8 cellular contexts compared by ENCODE assay signal in genomic region chr3:131380830-131381444, GRCh38. TPM values are rescaled to one million over a fixed set of nuclear protein-coding genes. Genes with fewer than 3 reads are reported as not detected.
A peak's percentile ranks its signal among the peaks of the same experiment; 100 is the strongest.
DNase-seq lines count a peak whose midpoint lies in the region; ATAC-seq, FAIRE-seq and TF ChIP-seq lines count a peak whose summit lies in the region.
"Not testable (repeated sequence)": the region's sequence is repeated elsewhere in the genome, so short reads cannot be mapped to it uniquely, and the experiment has no call there.

No MANE protein-coding gene starts in this region.

- ATAC-seq in A549 (peak; percentile 2 to 57), GM19023 (IDR thresholded peaks at IDR 0.05; ENCODE audit: unreplicated experiment) (peak; percentile 11), HG02973 (IDR thresholded peaks at IDR 0.05; ENCODE audit: unreplicated experiment) (peak; percentile 2), sciatic nerve (peak; percentile 8)

- peak overlapping the region; percentile 93 for H3K4me3 Mint-ChIP-seq in activated naive CD4-positive, alpha-beta T cell treated with anti-CD3 and anti-CD28 coated beads, Interleukin-2, amount 10 ng/mL, durations not matched to agents 7 days and 5 days

- peak overlapping the region; percentile 66 for H3K4me2 ChIP-seq in A549

- peaks cover 24% of the 10 kb centered on the region for H3K4me1 Mint-ChIP-seq in activated naive CD4-positive, alpha-beta T cell treated with anti-CD3 and anti-CD28 coated beads, Interleukin-2, amount 10 ng/mL, durations not matched to agents 7 days and 5 days

- not testable (repeated sequence) for H3K36me3 ChIP-seq in liver (ENCODE audit: control insufficient read depth in 4 of 4, insufficient read depth in 3 of 4, low read depth in 1 of 4, low read length in 3 of 4)

- H3K9me3 ChIP-seq in A549; liver (ENCODE audit: control insufficient read depth in 4 of 4, low read length in 3 of 4): not testable (repeated sequence)

- H3K27me3 Mint-ChIP-seq in activated naive CD4-positive, alpha-beta T cell treated with anti-CD3 and anti-CD28 coated beads, Interleukin-2, amount 10 ng/mL, durations not matched to agents 7 days and 5 days = not testable (repeated sequence)

- CTCF ChIA-PET in A549 (lab: Yijun Ruan, JAX) = interaction anchor here (1.0 to 1.6 kb wide), 2 partner anchors 18 to 654 kb away, joined by 3 to 5 read pairs; partner anchors contain the start of gene CPNE4
- CTCF ChIA-PET in activated naive CD4-positive, alpha-beta T cell treated with anti-CD3 and anti-CD28 coated beads, Interleukin-2, amount 10 ng/mL, durations not matched to agents 7 days and 5 days (lab: Charles Lee) = not testable (repeated sequence)

- not testable (repeated sequence) for TF ChIP-seq EP300 in A549 (IDR thresholded peaks at IDR 0.05)

- peak overlapping the region; percentile 24 to 72 for H3K9ac ChIP-seq in liver (ENCODE audit: low read depth in 1 of 2, low read length in 2 of 2)

- DNase-seq in A549 (ENCODE audit: low read depth in 1 of 2, low spot score in 1 of 2); activated naive CD4-positive, alpha-beta T cell treated with anti-CD3 and anti-CD28 coated beads, Interleukin-2, amount 10 ng/mL, durations not matched to agents 7 days and 5 days; epithelial cell of esophagus (ENCODE audit: low read depth); sciatic nerve (ENCODE audit: low spot score): not testable (repeated sequence)
- peak; percentile 40 for DNase-seq in NOMO-1 treated with DMSO at 0.1 percent for 48 hours (lab: John Stamatoyannopoulos, UW; ENCODE audit: unreplicated experiment)

- H3K36me3 Mint-ChIP-seq in activated naive CD4-positive, alpha-beta T cell treated with anti-CD3 and anti-CD28 coated beads, Interleukin-2, amount 10 ng/mL, durations not matched to agents 7 days and 5 days = peaks cover 13% of the 10 kb centered on the region

- FAIRE-seq in A549 (lab: Jason Lieb, UNC) = not testable (repeated sequence)

- H3K4me1 ChIP-seq in A549 = not testable (repeated sequence)
- H3K4me1 ChIP-seq in liver (ENCODE audit: control insufficient read depth in 4 of 4, insufficient read depth in 4 of 4, low read length in 3 of 4) = peaks cover 12 to 41% (median 23%) of the 10 kb centered on the region in 4 donors

- TF ChIP-seq CTCF in A549 (IDR thresholded peaks at IDR 0.05); epithelial cell of esophagus (IDR thresholded peaks at IDR 0.05; ENCODE audit: insufficient read depth, low read depth, low read length, missing control alignments); liver (IDR thresholded peaks at IDR 0.05; ENCODE audit: low read depth, low read length, missing input control): not testable (repeated sequence)

- POLR2A ChIA-PET in A549 (lab: Yijun Ruan, JAX) = interaction anchor here (0.5 to 1.7 kb wide), 9 partner anchors 10 to 363 kb away, joined by 3 to 10 read pairs (median 5); no protein-coding TSS in a partner anchor

- H3K27ac Mint-ChIP-seq in activated naive CD4-positive, alpha-beta T cell treated with anti-CD3 and anti-CD28 coated beads, Interleukin-2, amount 10 ng/mL, durations not matched to agents 7 days and 5 days = peak overlapping the region; percentile 92

- H3K27me3 ChIP-seq in liver (ENCODE audit: control insufficient read depth in 4 of 4, insufficient read depth in 4 of 4, low read length in 3 of 4) = not testable (repeated sequence)

- TF ChIP-seq RAD21 in A549 (conservative IDR thresholded peaks at IDR 0.05 in 1 of 2, IDR thresholded peaks at IDR 0.05 in 1 of 2); liver (IDR thresholded peaks at IDR 0.05): not testable (repeated sequence)

- peak overlapping the region; percentile 70 for H3K4me3 ChIP-seq in A549
- peak overlapping the region; percentile 79 for H3K4me3 ChIP-seq in epithelial cell of esophagus (ENCODE audit: low read length)
- H3K4me3 ChIP-seq in liver (ENCODE audit: low read depth in 1 of 3, low read length in 3 of 3) = peak overlapping the region; percentile 61 to 89 (median 74)

- not testable (repeated sequence) for TF ChIP-seq POLR2A in A549 (IDR thresholded peaks at IDR 0.05; ENCODE audit: low read length)

- intact Hi-C loops in sciatic nerve (cut with DNase I) = not testable (repeated sequence)

- 16% methylated on average over 12 of the region's 16 CpGs for WGBS in A549 (ENCODE audit: missing lambda C conversion rate)
- WGBS in liver = 4% methylated on average over 16 of the region's 16 CpGs

- H3K27ac ChIP-seq in A549 (peak overlapping the region; percentile 66 to 89), liver (ENCODE audit: low read depth in 1 of 2, low read length in 2 of 2) (peak overlapping the region; percentile 68 to 81)

- not testable (repeated sequence) for H3K9me3 Mint-ChIP-seq in activated naive CD4-positive, alpha-beta T cell treated with anti-CD3 and anti-CD28 coated beads, Interleukin-2, amount 10 ng/mL, durations not matched to agents 7 days and 5 days

RNA-seq across cellular contexts. Expression of gene NUDT16, which starts 0.6 kb away (rescaled TPM):
- polyA plus RNA-seq in A549 (2011; rRNA removed) (5.6 and 8.2 TPM in 2 replicates), A549 (2017; fragmentation: RNase III; extraction: RNeasy Plus Mini Kit Qiagen cat#74134 plus additional on column Dnase treatment) (9.2 to 11.2 TPM (median 10.7 TPM) in 3 replicates), liver (10 to 100 TPM; 14.1 to 20.2 TPM)
- polyA plus RNA-seq in A549 (2012; cell fraction: cytosol; rRNA removed) = 3.6 and 4.8 TPM in 2 replicates
- 4.3 TPM in 2 replicates for polyA plus RNA-seq in A549 (2012; cell fraction: nucleus; rRNA removed)
- polyA minus RNA-seq in A549 (2011; rRNA and poly(A)+ RNA removed) = 3.6 and 4.2 TPM in 2 replicates
- total RNA-seq in liver (10 to 100 TPM; 11.3 to 33.0 TPM), sciatic nerve (26.2 TPM)
